ENCODE assay signal across 18 cellular contexts in genomic region chr13:26810095-26810494, GRCh38. TPM values are rescaled to one million over a fixed set of nuclear protein-coding genes. Genes with fewer than 3 reads are reported as not detected.
A peak's percentile ranks its signal among the peaks of the same experiment; 100 is the strongest.
DNase-seq lines count a peak whose midpoint lies in the region; ATAC-seq and TF ChIP-seq lines count a peak whose summit lies in the region.
"Had no signal": no experiment of that assay in that cellular context is flagged by ENCODE, and none has a peak within 500 bp of the region (broad histone marks: within the 10 kb centered on the region; RNA-seq: fewer than 3 reads in every experiment).

No MANE protein-coding gene starts in this region.

- no peaks in the 10 kb centered on the region for H3K79me2 ChIP-seq in GM23338 (replicated peaks; ENCODE audit: insufficient read depth)
- no peaks in the 10 kb centered on the region for H3K79me2 ChIP-seq in SK-N-SH (ENCODE audit: insufficient read depth)

- H3K4me2 ChIP-seq in GM23338, result no peak overlapping the region
- no peak overlapping the region for H3K4me2 ChIP-seq in SK-N-SH
- H3K4me2 ChIP-seq: BLaER1 treated with 17β-estradiol and CSF1 and Interleukin-3, amounts not matched to agents 10 nM and 100 nM had no signal

- H3K9me3 ChIP-seq in mucosa of descending colon (no peaks in the 10 kb centered on the region), SK-N-SH (no peaks in the 10 kb centered on the region), BE2C (no peaks in the 10 kb centered on the region)
- H3K9me3 ChIP-seq: BLaER1 treated with 17β-estradiol and CSF1 and Interleukin-3, amounts not matched to agents 10 nM and 100 nM had no signal

- TF ChIP-seq EP300 in SK-N-SH (IDR thresholded peaks at IDR 0.05; ENCODE audit: borderline replicate concordance in 1 of 2, low read depth in 1 of 2, low read length in 1 of 2), result no peak

- intact Hi-C loops in mucosa of descending colon (cut with DNase I, micrococcal nuclease), result no loop called here

- no peaks in the 10 kb centered on the region for H3K36me3 ChIP-seq in GM23338 (ENCODE audit: insufficient read depth)
- no peaks in the 10 kb centered on the region for H3K36me3 ChIP-seq in mucosa of descending colon (ENCODE audit: low read depth)
- H3K36me3 ChIP-seq in SK-N-SH (replicated peaks in 1 of 2; ENCODE audit: control insufficient read depth in 1 of 2, insufficient read depth in 2 of 2, low read length in 1 of 2), result no peaks in the 10 kb centered on the region
- no peaks in the 10 kb centered on the region for H3K36me3 ChIP-seq in BE2C
- H3K36me3 ChIP-seq: BLaER1 treated with 17β-estradiol and CSF1 and Interleukin-3, amounts not matched to agents 10 nM and 100 nM had no signal

- H3K27me3 ChIP-seq in GM23338 (ENCODE audit: insufficient read depth) (no peaks in the 10 kb centered on the region), SK-N-SH (ENCODE audit: insufficient read depth) (no peaks in the 10 kb centered on the region; the same call in 1 of the 2 replicates), BE2C (peaks cover 15% of the 10 kb centered on the region), foreskin keratinocyte (peaks cover 3% of the 10 kb centered on the region)
- H3K27me3 ChIP-seq: BLaER1 treated with 17β-estradiol and CSF1 and Interleukin-3, amounts not matched to agents 10 nM and 100 nM had no signal

- H3K4me3 ChIP-seq in GM23338 (no peak overlapping the region), mucosa of descending colon (no peak overlapping the region), SK-N-SH (ENCODE audit: low read depth in 2 of 2, low read length in 1 of 2) (no peak overlapping the region), BE2C (ENCODE audit: low read depth, low read length) (no peak overlapping the region)
- H3K4me3 ChIP-seq: BLaER1 treated with 17β-estradiol and CSF1 and Interleukin-3, amounts not matched to agents 10 nM and 100 nM had no signal

- H3K9me2 ChIP-seq in GM23338 (ENCODE audit: insufficient read depth) (peaks cover 6% of the 10 kb centered on the region; the same call in 1 of the 2 replicates), SK-N-SH (no peaks in the 10 kb centered on the region)

- peaks cover 12% of the 10 kb centered on the region for H3K9me3 Mint-ChIP-seq in GM23338
- H3K9me3 Mint-ChIP-seq in brain, result peaks cover 11 to 22% (median 16%) of the 10 kb centered on the region in 5 experiments

- no peak overlapping the region for H3K9ac ChIP-seq in SK-N-SH
- H3K9ac ChIP-seq: BLaER1 treated with 17β-estradiol and CSF1 and Interleukin-3, amounts not matched to agents 10 nM and 100 nM had no signal

- H3K27me3 Mint-ChIP-seq in GM23338 (ENCODE audit: insufficient read depth, low read depth, poor library complexity) (peaks cover 2% of the 10 kb centered on the region), brain (peaks cover 3% of the 10 kb centered on the region)

- no peak overlapping the region for H3K27ac ChIP-seq in GM23338 (ENCODE audit: low read depth)
- H3K27ac ChIP-seq in SK-N-SH (ENCODE audit: low read depth in 2 of 2, low read length in 1 of 2), result no peak overlapping the region
- H3K27ac ChIP-seq in foreskin keratinocyte, result no peak overlapping the region
- H3K27ac ChIP-seq: BLaER1 treated with 17β-estradiol and CSF1 and Interleukin-3, amounts not matched to agents 10 nM and 100 nM had no signal

- H3K27ac Mint-ChIP-seq in GM23338 (no peak overlapping the region), brain (peak overlapping the region in 3 of 5 experiments; percentile 7 to 28 (median 26))
- H3K27ac Mint-ChIP-seq: CD8-positive, alpha-beta T cell; H9 had no signal

- H3K4me1 ChIP-seq in GM23338 (ENCODE audit: insufficient read depth) (peaks cover 14% of the 10 kb centered on the region), mucosa of descending colon (ENCODE audit: low read depth) (no peaks in the 10 kb centered on the region), SK-N-SH (ENCODE audit: control insufficient read depth in 1 of 2, insufficient read depth in 2 of 2, low read depth in 1 of 2, low read length in 1 of 2) (no peaks in the 10 kb centered on the region), BE2C (no peaks in the 10 kb centered on the region), foreskin keratinocyte (no peaks in the 10 kb centered on the region)
- H3K4me1 ChIP-seq: BLaER1 treated with 17β-estradiol and CSF1 and Interleukin-3, amounts not matched to agents 10 nM and 100 nM had no signal

- 8% methylated on average over 2 of the region's 2 CpGs for WGBS in SK-N-SH (ENCODE audit: low lambda C conversion rate)

- H4K20me1 ChIP-seq in GM23338 (replicated peaks; ENCODE audit: insufficient read depth) (no peaks in the 10 kb centered on the region), SK-N-SH (ENCODE audit: insufficient read depth) (no peaks in the 10 kb centered on the region)
- H4K20me1 ChIP-seq: BLaER1 treated with 17β-estradiol and CSF1 and Interleukin-3, amounts not matched to agents 10 nM and 100 nM had no signal

- peaks cover 14% of the 10 kb centered on the region; the same call in 2 of the 3 replicates for H3K4me1 Mint-ChIP-seq in GM23338
- H3K4me1 Mint-ChIP-seq in brain, result peaks cover 28% of the 10 kb centered on the region

- ATAC-seq in GM23338 (no peak; the same call in 2 of the 3 replicates), mucosa of descending colon (peak; percentile 37), foreskin keratinocyte (no peak)
- ATAC-seq: CD8-positive, alpha-beta T cell; HepG2 had no signal

- TF ChIP-seq RAD21 in SK-N-SH (IDR thresholded peaks at IDR 0.05; ENCODE audit: low read length), result no peak

- CTCF ChIA-PET in SK-N-SH (lab: Yijun Ruan, JAX), result interaction anchor here (0.9 to 3.6 kb wide), 2 partner anchors 12 to 62 kb away, joined by 3 to 19 read pairs; no protein-coding TSS in a partner anchor

- POLR2A ChIA-PET in SK-N-SH (lab: Yijun Ruan, JAX), result no interaction called here

- H3F3A ChIP-seq in GM23338 (replicated peaks; ENCODE audit: low read depth), result no peaks in the 10 kb centered on the region
- no peaks in the 10 kb centered on the region for H3F3A ChIP-seq in SK-N-SH (replicated peaks; ENCODE audit: insufficient read depth)

- H2AFZ ChIP-seq in GM23338 (peak overlapping the region; percentile 83), SK-N-SH (ENCODE audit: low read depth) (no peak overlapping the region)

- H3K4me3 Mint-ChIP-seq in GM23338 (no peak overlapping the region), brain (no peak overlapping the region)
- H3K4me3 Mint-ChIP-seq: CD8-positive, alpha-beta T cell; H9 had no signal

- H3K36me3 Mint-ChIP-seq in GM23338 (ENCODE audit: low read depth) (peaks cover 15% of the 10 kb centered on the region; the same call in 2 of the 3 replicates), brain (no peaks in the 10 kb centered on the region)
- H3K36me3 Mint-ChIP-seq: CD8-positive, alpha-beta T cell had no signal

- TF ChIP-seq CTCF in GM23338 (conservative IDR thresholded peaks at IDR 0.05; ENCODE audit: low read depth in 2 of 2) (no peak), brain (conservative IDR thresholded peaks at IDR 0.05) (no peak), mucosa of descending colon (IDR thresholded peaks at IDR 0.05) (no peak), SK-N-SH (IDR thresholded peaks at IDR 0.05) (no peak), BE2C (IDR thresholded peaks at IDR 0.05; ENCODE audit: low read depth, low read length) (no peak), foreskin keratinocyte (conservative IDR thresholded peaks at IDR 0.05) (no peak)

- DNase-seq in GM23338 (ENCODE audit: low spot score) (no peak), islet precursor cell (peak; percentile 13), mucosa of descending colon (peak in 1 of 3 donors; percentile 2), SK-N-SH (no peak), BE2C (no peak), pons (ENCODE audit: low spot score) (no peak), foreskin keratinocyte (no peak)
- DNase-seq: 8988T; Calu3; CD8-positive, alpha-beta T cell; DMS79 treated with DMSO at 0.1 percent for 48 hours; GF-D8; H9 had no signal

TF ChIP-seq in GM23338, 12 proteins besides CTCF, POLR2A, EP300 and RAD21:
- no peak for TF ChIP-seq ZNF331 (CRISPR knock-in tag; IDR thresholded peaks at IDR 0.05; ENCODE audit: low read depth)

TF ChIP-seq in SK-N-SH, 30 proteins besides CTCF, POLR2A, EP300 and RAD21 (continues in another document):
- TF ChIP-seq MEF2A (IDR thresholded peaks at IDR 0.05; ENCODE audit: borderline replicate concordance, low read depth) (no peak), RXRA (IDR thresholded peaks at IDR 0.05; ENCODE audit: borderline replicate concordance, low read depth) (no peak), FOXM1 (IDR thresholded peaks at IDR 0.05; ENCODE audit: low read depth) (no peak), ZBTB33 (IDR thresholded peaks at IDR 0.05; ENCODE audit: borderline replicate concordance, low read depth) (no peak), EZH2phosphoT487 (IDR thresholded peaks at IDR 0.05; ENCODE audit: borderline replicate concordance, low read depth) (no peak), YY1 (IDR thresholded peaks at IDR 0.05; ENCODE audit: low read depth) (no peak), RCOR1 (IDR thresholded peaks at IDR 0.05; ENCODE audit: low read length) (no peak), TEAD4 (IDR thresholded peaks at IDR 0.05; ENCODE audit: borderline replicate concordance, insufficient read depth) (no peak)

RNA-seq across cellular contexts. Expression of gene GPR12, which starts 49.5 kb away (rescaled TPM):
- total RNA-seq in GM23338 (2014; rRNA removed; shearing (Covaris generic)), result not detected in 2 replicates
- polyA plus RNA-seq in GM23338 (2016; fragmentation: Nextera tagmentation; extraction: Ambion mirVana) (0.12 and 0.13 TPM in 2 replicates), brain (ENCODE audit: insufficient read depth, low read depth, low replicate concordance) (1.6 TPM), SK-N-SH (2012; rRNA removed) (not detected in 2 replicates), foreskin keratinocyte (not detected in 2 replicates)
- total RNA-seq in mucosa of descending colon (not detected), foreskin keratinocyte (not detected in 2 replicates)
- polyA plus RNA-seq in SK-N-SH (2012; cell fraction: cytosol; rRNA removed), result not detected in 2 replicates
- polyA plus RNA-seq in SK-N-SH (2012; cell fraction: nucleus; rRNA removed), result not detected in 2 replicates
- polyA plus RNA-seq in BE2C (2012; ENCODE audit: insufficient read depth, insufficient read length, low read depth), result not detected
- total RNA-seq: A673; Calu3; CD8-positive, alpha-beta T cell; H9; HepG2 had no signal
- polyA plus RNA-seq: AG04450, HepG2 had no signal
